In the genomic region with DNA sequence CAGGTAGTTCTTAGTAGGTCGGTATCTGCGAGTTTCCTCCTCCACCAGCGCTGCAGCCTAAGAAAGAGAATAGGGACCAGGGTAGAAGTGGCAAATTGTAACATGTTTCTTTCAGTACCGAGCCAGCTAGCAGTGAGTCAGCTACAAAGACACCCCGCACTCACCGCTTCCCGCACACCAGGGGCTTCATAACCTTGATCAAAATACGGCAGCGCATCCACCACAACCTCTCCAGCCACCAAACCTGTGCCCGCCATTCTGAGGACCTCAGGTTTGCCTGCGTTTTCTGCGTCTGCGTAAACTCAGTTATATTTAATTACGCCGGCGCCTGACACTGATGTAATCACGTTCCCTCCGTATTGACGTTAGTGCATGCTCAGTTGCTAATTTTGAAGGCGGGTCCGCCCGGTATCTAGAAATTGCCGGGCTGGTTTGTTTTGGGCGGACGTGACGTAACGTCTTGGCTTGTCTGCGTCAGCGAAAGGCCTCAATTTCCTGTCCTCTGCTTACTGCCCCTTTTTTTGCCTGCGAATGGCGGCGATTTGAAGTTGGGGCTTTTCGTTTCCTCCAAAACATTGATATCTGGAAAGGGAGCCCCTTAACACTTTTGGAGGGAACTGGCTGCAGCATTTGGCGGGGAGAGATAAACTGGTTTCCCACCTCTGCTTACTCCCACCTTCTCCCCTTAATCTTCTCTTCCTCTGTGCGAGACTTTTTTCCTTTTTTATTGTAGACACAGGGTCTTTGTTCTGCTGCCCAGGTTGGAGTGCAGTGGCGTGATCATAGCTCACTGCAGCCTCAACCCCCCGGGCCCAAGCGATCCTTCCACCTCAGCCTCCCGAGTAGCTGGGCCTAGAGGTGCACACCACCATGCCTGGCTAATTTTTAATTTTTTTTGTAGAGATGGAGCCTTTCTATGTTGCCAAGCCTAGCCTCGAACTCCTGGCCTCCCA, we compare ENCODE assay signal across 1 cellular context.
A peak's percentile ranks its signal among the peaks of the same experiment; 100 is the strongest.
TF ChIP-seq lines count a peak whose summit lies in the region.

A gene (minus strand): TSS at position 281 of the 953 bp plus-strand sequence. CDS start 24 bp downstream, at position 257.

TF ChIP-seq in HepG2, 621 proteins besides CTCF, POLR2A, EP300 and RAD21 (continued from another document and continues in another):
- TF ChIP-seq, protein P1, sequence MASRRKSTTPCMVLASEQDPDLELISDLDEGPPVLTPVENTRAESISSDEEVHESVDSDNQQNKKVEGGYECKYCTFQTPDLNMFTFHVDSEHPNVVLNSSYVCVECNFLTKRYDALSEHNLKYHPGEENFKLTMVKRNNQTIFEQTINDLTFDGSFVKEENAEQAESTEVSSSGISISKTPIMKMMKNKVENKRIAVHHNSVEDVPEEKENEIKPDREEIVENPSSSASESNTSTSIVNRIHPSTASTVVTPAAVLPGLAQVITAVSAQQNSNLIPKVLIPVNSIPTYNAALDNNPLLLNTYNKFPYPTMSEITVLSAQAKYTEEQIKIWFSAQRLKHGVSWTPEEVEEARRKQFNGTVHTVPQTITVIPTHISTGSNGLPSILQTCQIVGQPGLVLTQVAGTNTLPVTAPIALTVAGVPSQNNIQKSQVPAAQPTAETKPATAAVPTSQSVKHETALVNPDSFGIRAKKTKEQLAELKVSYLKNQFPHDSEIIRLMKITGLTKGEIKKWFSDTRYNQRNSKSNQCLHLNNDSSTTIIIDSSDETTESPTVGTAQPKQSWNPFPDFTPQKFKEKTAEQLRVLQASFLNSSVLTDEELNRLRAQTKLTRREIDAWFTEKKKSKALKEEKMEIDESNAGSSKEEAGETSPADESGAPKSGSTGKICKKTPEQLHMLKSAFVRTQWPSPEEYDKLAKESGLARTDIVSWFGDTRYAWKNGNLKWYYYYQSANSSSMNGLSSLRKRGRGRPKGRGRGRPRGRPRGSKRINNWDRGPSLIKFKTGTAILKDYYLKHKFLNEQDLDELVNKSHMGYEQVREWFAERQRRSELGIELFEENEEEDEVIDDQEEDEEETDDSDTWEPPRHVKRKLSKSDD (CRISPR knock-in tag; IDR thresholded peaks at IDR 0.05; ENCODE audit: low read depth): peak; percentile 90
- TF ChIP-seq GTF3A (CRISPR knock-in tag; conservative IDR thresholded peaks at IDR 0.05) (no peak), ZC3H13 (CRISPR knock-in tag; IDR thresholded peaks at IDR 0.05) (no peak), RARA (CRISPR knock-in tag; IDR thresholded peaks at IDR 0.05) (no peak), FOXC1 (CRISPR knock-in tag; IDR thresholded peaks at IDR 0.05; ENCODE audit: borderline replicate concordance) (no peak), JDP2 (CRISPR knock-in tag; IDR thresholded peaks at IDR 0.05; ENCODE audit: borderline replicate concordance) (no peak), ZNF20 (CRISPR knock-in tag; IDR thresholded peaks at IDR 0.05) (no peak), MAFG (CRISPR knock-in tag; IDR thresholded peaks at IDR 0.05) (no peak), RBM39 (IDR thresholded peaks at IDR 0.05; ENCODE audit: low read depth, low read length, poor library complexity, severe bottlenecking) (no peak), ZSCAN25 (CRISPR knock-in tag; IDR thresholded peaks at IDR 0.05) (no peak), SIN3A (IDR thresholded peaks at IDR 0.05; ENCODE audit: borderline replicate concordance, low read depth, low read length) (peak; percentile 70; the same call in 1 of the 2 replicates), ZNF335 (CRISPR knock-in tag; IDR thresholded peaks at IDR 0.05) (peak; percentile 96), ZEB1 (IDR thresholded peaks at IDR 0.05; ENCODE audit: insufficient replicate concordance, low read depth) (peak; percentile 31), PLRG1 (conservative IDR thresholded peaks at IDR 0.05) (no peak), SP140L (CRISPR knock-in tag; IDR thresholded peaks at IDR 0.05; ENCODE audit: borderline replicate concordance) (no peak), EED (CRISPR knock-in tag; IDR thresholded peaks at IDR 0.05) (no peak), HDAC1 (CRISPR knock-in tag; IDR thresholded peaks at IDR 0.05) (peak; percentile 71; the same call in 1 of the 2 replicates), PITX1 (CRISPR knock-in tag; IDR thresholded peaks at IDR 0.05) (peak; percentile 55; the same call in 1 of the 2 replicates), GLI4 (CRISPR knock-in tag; IDR thresholded peaks at IDR 0.05; ENCODE audit: borderline replicate concordance) (no peak), CAMTA2 (CRISPR knock-in tag; IDR thresholded peaks at IDR 0.05; ENCODE audit: borderline replicate concordance) (no peak), KAT7 (CRISPR knock-in tag; IDR thresholded peaks at IDR 0.05; ENCODE audit: borderline replicate concordance) (0 out of 2 replicates have a peak, but pooled peaks have one; percentile 39), XRCC5 (optimal IDR thresholded peaks at IDR 0.05; ENCODE audit: low read length) (peak; percentile 44), ZNF83 (CRISPR knock-in tag; IDR thresholded peaks at IDR 0.05; ENCODE audit: borderline replicate concordance) (no peak), NKX3-1 (CRISPR knock-in tag; IDR thresholded peaks at IDR 0.05) (peak; percentile 46; the same call in 1 of the 2 replicates), ZNF121 (CRISPR knock-in tag; IDR thresholded peaks at IDR 0.05) (no peak), ZNF773 (CRISPR knock-in tag; IDR thresholded peaks at IDR 0.05; ENCODE audit: borderline replicate concordance) (no peak), TCF7L2 (IDR thresholded peaks at IDR 0.05; ENCODE audit: low read depth, low read length) (no peak), SRSF9 (IDR thresholded peaks at IDR 0.05; ENCODE audit: borderline replicate concordance, insufficient read depth, low read depth, low read length, poor library complexity, severe bottlenecking) (no peak), ZNF678 (CRISPR knock-in tag; IDR thresholded peaks at IDR 0.05) (no peak), ZSCAN20 (CRISPR knock-in tag; IDR thresholded peaks at IDR 0.05; ENCODE audit: borderline replicate concordance) (no peak), FOXJ3 (CRISPR knock-in tag; IDR thresholded peaks at IDR 0.05; ENCODE audit: borderline replicate concordance) (peak; percentile 35; the same call in 1 of the 2 replicates), ZNF546 (CRISPR knock-in tag; conservative IDR thresholded peaks at IDR 0.05) (no peak), HMGA1 (CRISPR knock-in tag; conservative IDR thresholded peaks at IDR 0.05) (no peak), IRF2 (CRISPR knock-in tag; IDR thresholded peaks at IDR 0.05) (peak; percentile 66; the same call in 1 of the 2 replicates), ZNF138 (CRISPR knock-in tag; IDR thresholded peaks at IDR 0.05; ENCODE audit: low read depth) (no peak), MTF1 (CRISPR knock-in tag; IDR thresholded peaks at IDR 0.05) (no peak), IKZF1 (IDR thresholded peaks at IDR 0.05) (no peak)
- TF ChIP-seq, protein P2, sequence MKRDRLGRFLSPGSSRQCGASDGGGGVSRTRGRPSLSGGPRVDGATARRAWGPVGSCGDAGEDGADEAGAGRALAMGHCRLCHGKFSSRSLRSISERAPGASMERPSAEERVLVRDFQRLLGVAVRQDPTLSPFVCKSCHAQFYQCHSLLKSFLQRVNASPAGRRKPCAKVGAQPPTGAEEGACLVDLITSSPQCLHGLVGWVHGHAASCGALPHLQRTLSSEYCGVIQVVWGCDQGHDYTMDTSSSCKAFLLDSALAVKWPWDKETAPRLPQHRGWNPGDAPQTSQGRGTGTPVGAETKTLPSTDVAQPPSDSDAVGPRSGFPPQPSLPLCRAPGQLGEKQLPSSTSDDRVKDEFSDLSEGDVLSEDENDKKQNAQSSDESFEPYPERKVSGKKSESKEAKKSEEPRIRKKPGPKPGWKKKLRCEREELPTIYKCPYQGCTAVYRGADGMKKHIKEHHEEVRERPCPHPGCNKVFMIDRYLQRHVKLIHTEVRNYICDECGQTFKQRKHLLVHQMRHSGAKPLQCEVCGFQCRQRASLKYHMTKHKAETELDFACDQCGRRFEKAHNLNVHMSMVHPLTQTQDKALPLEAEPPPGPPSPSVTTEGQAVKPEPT (CRISPR knock-in tag; IDR thresholded peaks at IDR 0.05; ENCODE audit: low read depth): no peak
- TF ChIP-seq, protein P3, sequence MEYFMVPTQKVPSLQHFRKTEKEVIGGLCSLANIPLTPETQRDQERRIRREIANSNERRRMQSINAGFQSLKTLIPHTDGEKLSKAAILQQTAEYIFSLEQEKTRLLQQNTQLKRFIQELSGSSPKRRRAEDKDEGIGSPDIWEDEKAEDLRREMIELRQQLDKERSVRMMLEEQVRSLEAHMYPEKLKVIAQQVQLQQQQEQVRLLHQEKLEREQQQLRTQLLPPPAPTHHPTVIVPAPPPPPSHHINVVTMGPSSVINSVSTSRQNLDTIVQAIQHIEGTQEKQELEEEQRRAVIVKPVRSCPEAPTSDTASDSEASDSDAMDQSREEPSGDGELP (IDR thresholded peaks at IDR 0.05; ENCODE audit: borderline replicate concordance, low read depth): no peak
- TF ChIP-seq, protein P4, sequence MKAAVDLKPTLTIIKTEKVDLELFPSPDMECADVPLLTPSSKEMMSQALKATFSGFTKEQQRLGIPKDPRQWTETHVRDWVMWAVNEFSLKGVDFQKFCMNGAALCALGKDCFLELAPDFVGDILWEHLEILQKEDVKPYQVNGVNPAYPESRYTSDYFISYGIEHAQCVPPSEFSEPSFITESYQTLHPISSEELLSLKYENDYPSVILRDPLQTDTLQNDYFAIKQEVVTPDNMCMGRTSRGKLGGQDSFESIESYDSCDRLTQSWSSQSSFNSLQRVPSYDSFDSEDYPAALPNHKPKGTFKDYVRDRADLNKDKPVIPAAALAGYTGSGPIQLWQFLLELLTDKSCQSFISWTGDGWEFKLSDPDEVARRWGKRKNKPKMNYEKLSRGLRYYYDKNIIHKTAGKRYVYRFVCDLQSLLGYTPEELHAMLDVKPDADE (CRISPR knock-in tag; IDR thresholded peaks at IDR 0.05): no peak
- TF ChIP-seq, protein P5, sequence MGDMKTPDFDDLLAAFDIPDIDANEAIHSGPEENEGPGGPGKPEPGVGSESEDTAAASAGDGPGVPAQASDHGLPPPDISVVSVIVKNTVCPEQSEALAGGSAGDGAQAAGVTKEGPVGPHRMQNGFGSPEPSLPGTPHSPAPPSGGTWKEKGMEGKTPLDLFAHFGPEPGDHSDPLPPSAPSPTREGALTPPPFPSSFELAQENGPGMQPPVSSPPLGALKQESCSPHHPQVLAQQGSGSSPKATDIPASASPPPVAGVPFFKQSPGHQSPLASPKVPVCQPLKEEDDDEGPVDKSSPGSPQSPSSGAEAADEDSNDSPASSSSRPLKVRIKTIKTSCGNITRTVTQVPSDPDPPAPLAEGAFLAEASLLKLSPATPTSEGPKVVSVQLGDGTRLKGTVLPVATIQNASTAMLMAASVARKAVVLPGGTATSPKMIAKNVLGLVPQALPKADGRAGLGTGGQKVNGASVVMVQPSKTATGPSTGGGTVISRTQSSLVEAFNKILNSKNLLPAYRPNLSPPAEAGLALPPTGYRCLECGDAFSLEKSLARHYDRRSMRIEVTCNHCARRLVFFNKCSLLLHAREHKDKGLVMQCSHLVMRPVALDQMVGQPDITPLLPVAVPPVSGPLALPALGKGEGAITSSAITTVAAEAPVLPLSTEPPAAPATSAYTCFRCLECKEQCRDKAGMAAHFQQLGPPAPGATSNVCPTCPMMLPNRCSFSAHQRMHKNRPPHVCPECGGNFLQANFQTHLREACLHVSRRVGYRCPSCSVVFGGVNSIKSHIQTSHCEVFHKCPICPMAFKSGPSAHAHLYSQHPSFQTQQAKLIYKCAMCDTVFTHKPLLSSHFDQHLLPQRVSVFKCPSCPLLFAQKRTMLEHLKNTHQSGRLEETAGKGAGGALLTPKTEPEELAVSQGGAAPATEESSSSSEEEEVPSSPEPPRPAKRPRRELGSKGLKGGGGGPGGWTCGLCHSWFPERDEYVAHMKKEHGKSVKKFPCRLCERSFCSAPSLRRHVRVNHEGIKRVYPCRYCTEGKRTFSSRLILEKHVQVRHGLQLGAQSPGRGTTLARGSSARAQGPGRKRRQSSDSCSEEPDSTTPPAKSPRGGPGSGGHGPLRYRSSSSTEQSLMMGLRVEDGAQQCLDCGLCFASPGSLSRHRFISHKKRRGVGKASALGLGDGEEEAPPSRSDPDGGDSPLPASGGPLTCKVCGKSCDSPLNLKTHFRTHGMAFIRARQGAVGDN (CRISPR knock-in tag; IDR thresholded peaks at IDR 0.05): peak; percentile 54
- TF ChIP-seq, protein P6, sequence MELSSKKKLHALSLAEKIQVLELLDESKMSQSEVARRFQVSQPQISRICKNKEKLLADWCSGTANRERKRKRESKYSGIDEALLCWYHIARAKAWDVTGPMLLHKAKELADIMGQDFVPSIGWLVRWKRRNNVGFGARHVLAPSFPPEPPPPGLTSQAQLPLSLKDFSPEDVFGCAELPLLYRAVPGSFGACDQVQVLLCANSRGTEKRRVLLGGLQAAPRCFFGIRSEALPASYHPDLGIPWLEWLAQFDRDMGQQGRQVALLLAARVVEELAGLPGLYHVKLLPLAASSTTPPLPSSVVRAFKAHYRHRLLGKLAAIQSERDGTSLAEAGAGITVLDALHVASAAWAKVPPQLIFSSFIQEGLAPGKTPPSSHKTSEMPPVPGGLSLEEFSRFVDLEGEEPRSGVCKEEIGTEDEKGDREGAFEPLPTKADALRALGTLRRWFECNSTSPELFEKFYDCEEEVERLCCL (CRISPR knock-in tag; IDR thresholded peaks at IDR 0.05; ENCODE audit: borderline replicate concordance): no peak
- TF ChIP-seq, protein P7, sequence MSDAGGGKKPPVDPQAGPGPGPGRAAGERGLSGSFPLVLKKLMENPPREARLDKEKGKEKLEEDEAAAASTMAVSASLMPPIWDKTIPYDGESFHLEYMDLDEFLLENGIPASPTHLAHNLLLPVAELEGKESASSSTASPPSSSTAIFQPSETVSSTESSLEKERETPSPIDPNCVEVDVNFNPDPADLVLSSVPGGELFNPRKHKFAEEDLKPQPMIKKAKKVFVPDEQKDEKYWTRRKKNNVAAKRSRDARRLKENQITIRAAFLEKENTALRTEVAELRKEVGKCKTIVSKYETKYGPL (CRISPR knock-in tag; IDR thresholded peaks at IDR 0.05): no peak
- TF ChIP-seq, protein P8, sequence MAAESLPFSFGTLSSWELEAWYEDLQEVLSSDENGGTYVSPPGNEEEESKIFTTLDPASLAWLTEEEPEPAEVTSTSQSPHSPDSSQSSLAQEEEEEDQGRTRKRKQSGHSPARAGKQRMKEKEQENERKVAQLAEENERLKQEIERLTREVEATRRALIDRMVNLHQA (CRISPR knock-in tag; IDR thresholded peaks at IDR 0.05): no peak
- TF ChIP-seq, protein P9, sequence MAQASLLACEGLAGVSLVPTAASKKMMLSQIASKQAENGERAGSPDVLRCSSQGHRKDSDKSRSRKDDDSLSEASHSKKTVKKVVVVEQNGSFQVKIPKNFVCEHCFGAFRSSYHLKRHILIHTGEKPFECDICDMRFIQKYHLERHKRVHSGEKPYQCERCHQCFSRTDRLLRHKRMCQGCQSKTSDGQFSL (CRISPR knock-in tag; IDR thresholded peaks at IDR 0.05): no peak
